In the genomic region with DNA sequence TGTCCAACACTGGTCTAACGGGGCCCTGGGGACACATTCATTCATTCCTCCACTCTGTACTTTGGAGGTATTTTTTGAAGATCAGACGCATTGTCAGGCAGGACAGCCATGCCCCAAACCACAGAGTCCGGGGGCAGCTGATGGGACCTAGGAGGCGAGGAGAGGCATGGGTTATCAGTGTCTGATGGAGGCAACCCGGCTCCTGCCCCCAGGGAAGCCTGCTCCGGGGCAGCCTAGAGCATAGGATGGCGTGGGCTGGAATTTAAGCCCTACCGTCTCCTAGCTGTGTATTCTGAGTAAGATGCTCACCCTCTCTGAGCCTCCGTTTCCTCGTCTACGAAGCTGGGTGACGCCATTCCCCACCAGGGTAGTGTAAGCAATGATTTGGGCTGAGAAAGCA, we compare ENCODE assay signal across 1 cellular context.
TF ChIP-seq lines count a peak whose summit lies in the region.

No MANE protein-coding gene starts in this region.

TF ChIP-seq in HepG2, 621 proteins besides CTCF, POLR2A, EP300 and RAD21:
- TF ChIP-seq ZNF768 (CRISPR knock-in tag; IDR thresholded peaks at IDR 0.05), result peak; percentile 64
- no peak for TF ChIP-seq ZNF543 (CRISPR knock-in tag; IDR thresholded peaks at IDR 0.05)
